In the genomic region with DNA sequence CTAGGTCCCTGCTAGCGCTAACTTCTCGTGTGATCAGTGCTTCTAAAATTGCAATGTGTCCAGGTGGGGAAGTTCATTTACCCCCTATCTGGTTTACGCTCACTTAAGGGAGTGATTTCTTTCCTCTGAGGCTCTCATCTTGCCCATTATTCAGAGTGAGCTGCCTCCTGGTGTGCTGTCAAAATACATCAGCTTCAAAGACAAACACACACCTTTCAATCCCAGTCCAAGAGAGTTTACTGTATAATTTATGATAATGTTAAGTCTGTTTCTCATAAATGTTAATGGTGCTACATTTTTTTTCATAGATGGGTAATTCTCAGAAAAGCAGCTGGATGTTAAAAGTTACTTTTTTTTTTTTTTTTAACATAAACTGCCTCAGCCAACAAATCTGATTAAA, we compare ENCODE assay signal across 18 cellular contexts.
DNase-seq lines count a peak whose midpoint lies in the region; ATAC-seq, FAIRE-seq and TF ChIP-seq lines count a peak whose summit lies in the region.
"Had no signal": no experiment of that assay in that cellular context is flagged by ENCODE, and none has a peak within 500 bp of the region (broad histone marks: within the 10 kb centered on the region; RNA-seq: fewer than 3 reads in every experiment).

No MANE protein-coding gene starts in this region.

- no peak for TF ChIP-seq CTCF in GM12878 (IDR thresholded peaks at IDR 0.05 in 2 of 3, conservative IDR thresholded peaks at IDR 0.05 in 1 of 3; ENCODE audit: control insufficient read depth in 2 of 3, extremely low read depth in 1 of 3, insufficient read depth in 1 of 3, low read depth in 3 of 3, low read length in 3 of 3)

- peaks cover 2 to 4% of the 10 kb centered on the region in 2 experiments; a peak in 3 of 4 replicates for H3K27me3 ChIP-seq in GM12878 (replicated peaks in 1 of 2; ENCODE audit: control insufficient read depth in 2 of 2, insufficient read depth in 2 of 2, low read length in 1 of 2)
- H3K27me3 ChIP-seq: SJCRH30 had no signal

- H3K9ac ChIP-seq in GM12878 (ENCODE audit: control insufficient read depth, insufficient read depth, low read length): no peak overlapping the region

- in situ Hi-C loops in GM12878 (cut with MboI): no loop called here

- WGBS in GM12878 (ENCODE audit: insufficient coverage, insufficient replicate concordance, low lambda C conversion rate, missing lambda C conversion rate): 52% methylated on average over 3 of the region's 3 CpGs

- DNase-seq in COR-L47 (lab: John Stamatoyannopoulos, UW): peak; percentile 39
- DNase-seq in NCI-H1417 (lab: John Stamatoyannopoulos, UW): peak; percentile 55 to 95 (median 72)
- DNase-seq in NCI-H2227 treated with DMSO at 0.1 percent for 48 hours (lab: John Stamatoyannopoulos, UW): peak; percentile 26
- no peak for DNase-seq in GM12878 (ENCODE audit: low read depth, low spot score)
- no peak for DNase-seq in Right ventricle myocardium superior
- no peak for DNase-seq in activated CD4-positive, alpha-beta T cell treated with anti-CD3 and anti-CD28 coated beads for 4 hours
- DNase-seq: Calu3; CD4-positive, CD25-positive, alpha-beta regulatory T cell; DND-41; Kasumi-1; NCI-H1694 treated with DMSO at 0.1 percent for 48 hours; NCI-H446 treated with DMSO at 0.1 percent for 48 hours; NK-92 treated with Interleukin-12 subunit alpha and Interleukin-12 subunit beta, amount 100 ng/mL, for 24 hours; OCI-M1; RPMI8226; SJCRH30 had no signal

- CTCF ChIA-PET in GM12878 (lab: Yijun Ruan, JAX): no interaction called here

- H3K4me1 ChIP-seq in GM12878 (ENCODE audit: control insufficient read depth, insufficient read depth, low read length): peaks cover 3% of the 10 kb centered on the region; the same call in 1 of the 2 replicates

- H3K79me2 ChIP-seq in GM12878 (ENCODE audit: control insufficient read depth, insufficient read depth, low read length): no peaks in the 10 kb centered on the region

- no peaks in the 10 kb centered on the region for H3K36me3 ChIP-seq in GM12878 (ENCODE audit: control insufficient read depth in 2 of 2, insufficient read depth in 2 of 2, low read length in 1 of 2)
- H3K36me3 ChIP-seq: SJCRH30 had no signal

- no peak overlapping the region for H3K27ac ChIP-seq in GM12878 (ENCODE audit: control insufficient read depth, insufficient read depth)
- H3K27ac ChIP-seq: SJCRH30 had no signal

- FAIRE-seq in GM12878 (lab: Jason Lieb, UNC): no peak

- SMC1A ChIA-PET in GM12878 (lab: Charles Lee; ENCODE audit: uncharacterized antibody, unreplicated experiment): interaction anchor here (0.6 kb wide), 1 partner anchor 39 kb away, joined by 4 read pairs; no protein-coding TSS in a partner anchor

- no peak for ATAC-seq in GM12878
- no peak for ATAC-seq in Right ventricle myocardium superior (ENCODE audit: poor library complexity)
- no peak for ATAC-seq in HG02798 (IDR thresholded peaks at IDR 0.05; ENCODE audit: poor library complexity, unreplicated experiment)
- no peak for ATAC-seq in HG03521 (IDR thresholded peaks at IDR 0.05; ENCODE audit: unreplicated experiment)

- 0 out of 2 replicates have a peak, but pooled peaks have one; percentile 3 for TF ChIP-seq RAD21 in GM12878 (IDR thresholded peaks at IDR 0.05; ENCODE audit: insufficient read depth, low read depth, low read length)

- no peak for TF ChIP-seq POLR2A in GM12878 (IDR thresholded peaks at IDR 0.05; ENCODE audit: low read depth, low read length)

- no TSS peak for BruUV-seq in GM12878 (replicated peaks; lab: Mats Ljungman, UMichigan)

- TF ChIP-seq EP300 in GM12878 (IDR thresholded peaks at IDR 0.05; ENCODE audit: borderline replicate concordance in 1 of 2, control insufficient read depth in 1 of 2, low read depth in 2 of 2, low read length in 2 of 2): no peak

- H2AFZ ChIP-seq in GM12878 (ENCODE audit: control insufficient read depth, low read depth, low read length): no peak overlapping the region

- intact Hi-C loops in GM12878 (cut with micrococcal nuclease; ENCODE audit: unreplicated experiment) (no loop called here), Right ventricle myocardium superior (cut with DNase I) (no loop called here)

- POLR2A ChIA-PET in GM12878 (lab: Charles Lee): no interaction called here

- no peaks in the 10 kb centered on the region for H3K9me3 ChIP-seq in GM12878 (replicated peaks; ENCODE audit: control insufficient read depth, insufficient read depth, low read length)
- H3K9me3 ChIP-seq: SJCRH30 had no signal

- RAD21 ChIA-PET in GM12878 (lab: Charles Lee; ENCODE audit: unreplicated experiment): no interaction called here

- H3K4me3 ChIP-seq in GM12878: no peak overlapping the region
- H3K4me3 ChIP-seq: SJCRH30 had no signal

- no peaks in the 10 kb centered on the region for H4K20me1 ChIP-seq in GM12878 (ENCODE audit: control insufficient read depth, insufficient read depth)

- H3K4me2 ChIP-seq in GM12878 (ENCODE audit: control insufficient read depth, insufficient read depth): no peak overlapping the region

TF ChIP-seq in GM12878, 131 proteins besides CTCF, POLR2A, EP300 and RAD21:
- TF ChIP-seq, protein P1, sequence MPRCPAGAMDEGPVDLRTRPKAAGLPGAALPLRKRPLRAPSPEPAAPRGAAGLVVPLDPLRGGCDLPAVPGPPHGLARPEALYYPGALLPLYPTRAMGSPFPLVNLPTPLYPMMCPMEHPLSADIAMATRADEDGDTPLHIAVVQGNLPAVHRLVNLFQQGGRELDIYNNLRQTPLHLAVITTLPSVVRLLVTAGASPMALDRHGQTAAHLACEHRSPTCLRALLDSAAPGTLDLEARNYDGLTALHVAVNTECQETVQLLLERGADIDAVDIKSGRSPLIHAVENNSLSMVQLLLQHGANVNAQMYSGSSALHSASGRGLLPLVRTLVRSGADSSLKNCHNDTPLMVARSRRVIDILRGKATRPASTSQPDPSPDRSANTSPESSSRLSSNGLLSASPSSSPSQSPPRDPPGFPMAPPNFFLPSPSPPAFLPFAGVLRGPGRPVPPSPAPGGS (IDR thresholded peaks at IDR 0.05; ENCODE audit: borderline replicate concordance, insufficient read depth, low read depth, low read length, poor library complexity, severe bottlenecking): no peak
- TF ChIP-seq ZNF384 (IDR thresholded peaks at IDR 0.05; ENCODE audit: borderline replicate concordance, low read depth, low read length) (no peak), YBX1 (IDR thresholded peaks at IDR 0.05) (no peak), POU2F2 (IDR thresholded peaks at IDR 0.05; ENCODE audit: borderline replicate concordance, low read depth, low read length) (no peak), JUNB (IDR thresholded peaks at IDR 0.05) (no peak), GABPA (IDR thresholded peaks at IDR 0.05; ENCODE audit: low read depth) (no peak), EED (IDR thresholded peaks at IDR 0.05; ENCODE audit: low read depth) (no peak), KDM1A (IDR thresholded peaks at IDR 0.05; ENCODE audit: borderline replicate concordance) (no peak), IKZF2 (IDR thresholded peaks at IDR 0.05) (no peak), SREBF1 (IDR thresholded peaks at IDR 0.05; ENCODE audit: low read length) (no peak), WRNIP1 (IDR thresholded peaks at IDR 0.05; ENCODE audit: borderline replicate concordance, low read depth, low read length) (no peak), ZNF274 (IDR thresholded peaks at IDR 0.05; ENCODE audit: insufficient read depth, insufficient read length) (no peak), SREBF2 (IDR thresholded peaks at IDR 0.05; ENCODE audit: low read length) (no peak), SUZ12 (IDR thresholded peaks at IDR 0.05; ENCODE audit: unreplicated experiment) (no peak), ETV6 (conservative IDR thresholded peaks at IDR 0.05 in 1 of 2, IDR thresholded peaks at IDR 0.05 in 1 of 2; ENCODE audit: borderline replicate concordance in 1 of 2, low read depth in 1 of 2) (no peak), ZNF207 (IDR thresholded peaks at IDR 0.05; ENCODE audit: borderline replicate concordance) (no peak), MYC (IDR thresholded peaks at IDR 0.05; ENCODE audit: insufficient read depth, insufficient read length, insufficient replicate concordance, low read length, severe bottlenecking) (no peak)
- TF ChIP-seq, protein P2, sequence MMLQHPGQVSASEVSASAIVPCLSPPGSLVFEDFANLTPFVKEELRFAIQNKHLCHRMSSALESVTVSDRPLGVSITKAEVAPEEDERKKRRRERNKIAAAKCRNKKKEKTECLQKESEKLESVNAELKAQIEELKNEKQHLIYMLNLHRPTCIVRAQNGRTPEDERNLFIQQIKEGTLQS (IDR thresholded peaks at IDR 0.05; ENCODE audit: borderline replicate concordance, extremely low read depth, low read depth, low read length): no peak

Comparison
In these comparisons a context has a peak if more than half of its experiments do, and no peak if none do; other contexts are left out.
1. DNase-seq: peak in COR-L47 (single experiment), NCI-H1417 (3 of 3) and NCI-H2227 treated with DMSO at 0.1 percent for 48 hours (single experiment); none in GM12878 (single experiment), Right ventricle myocardium superior (single experiment) and activated CD4-positive, alpha-beta T cell treated with anti-CD3 and anti-CD28 coated beads for 4 hours (0 of 2).